Comparison of ENCODE assay signal across 8 cellular contexts in the genomic region with DNA sequence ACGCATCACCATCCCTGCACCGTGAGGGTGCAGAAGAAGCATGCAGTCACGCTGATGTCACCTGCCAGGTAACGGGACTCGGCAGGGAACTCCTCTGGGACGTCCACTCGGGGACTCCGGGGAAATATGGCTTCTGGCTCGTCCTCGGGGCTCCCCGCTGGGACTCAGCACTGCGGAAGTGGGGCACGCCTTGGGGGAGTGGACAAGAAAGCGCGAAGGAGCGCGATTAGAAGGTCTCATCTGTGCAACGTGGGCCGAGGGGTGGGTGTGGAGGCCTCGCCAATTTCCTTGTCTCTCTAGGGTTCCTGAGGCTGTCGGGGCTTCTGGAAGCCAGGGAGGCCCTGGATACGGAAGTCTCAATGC. TPM values are rescaled to one million over a fixed set of nuclear protein-coding genes. Genes with fewer than 3 reads are reported as not detected.
DNase-seq lines count a peak whose midpoint lies in the region; ATAC-seq and TF ChIP-seq lines count a peak whose summit lies in the region.

No MANE protein-coding gene starts in this region.

- intact Hi-C loops in right cardiac atrium (cut with DNase I): no loop called here
- intact Hi-C loops in gastrocnemius medialis (cut with DNase I; ENCODE audit: low total_unique reads): no loop called here

- H3K27me3 ChIP-seq in right cardiac atrium (ENCODE audit: control insufficient read depth, insufficient read depth) (no peaks in the 10 kb centered on the region), gastrocnemius medialis (no peaks in the 10 kb centered on the region)

- DNase-seq in A172 (ENCODE audit: low spot score) (peak; percentile 68), HFF-Myc (ENCODE audit: extremely low read depth, low read depth) (no peak), SW 1271 (lab: John Stamatoyannopoulos, UW) (peak; percentile 31 to 67), right cardiac atrium (peak; percentile 52 to 82 (median 81)), gastrocnemius medialis (peak; percentile 33 to 47), NCI-H1694 treated with DMSO at 0.1 percent for 48 hours (lab: John Stamatoyannopoulos, UW) (no peak)
- peak; percentile 12 for DNase-seq in activated naive CD8-positive, alpha-beta T cell treated with anti-CD3 and anti-CD28 coated beads, Interleukin-2, amount 50 U/mL, for 16 hours (ENCODE audit: low read depth, low spot score)

- H3K36me3 ChIP-seq in gastrocnemius medialis: no peaks in the 10 kb centered on the region

- H3K4me1 ChIP-seq in right cardiac atrium (ENCODE audit: control insufficient read depth, insufficient read depth, low read length): peaks cover 2% of the 10 kb centered on the region
- peaks cover 66 to 67% of the 10 kb centered on the region in 2 donors for H3K4me1 ChIP-seq in gastrocnemius medialis

- H3K27ac ChIP-seq in right cardiac atrium (ENCODE audit: low read length) (peak overlapping the region; percentile 65), gastrocnemius medialis (peak overlapping the region; percentile 94 to 98 (median 96))

- WGBS in right cardiac atrium: under 1% methylated on average over 22 of the region's 22 CpGs

- no peak for TF ChIP-seq CTCF in HFF-Myc (IDR thresholded peaks at IDR 0.05; ENCODE audit: low read depth, low read length, missing control alignments)
- no peak for TF ChIP-seq CTCF in gastrocnemius medialis (IDR thresholded peaks at IDR 0.05 in 4 of 5, conservative IDR thresholded peaks at IDR 0.05 in 1 of 5)

- TF ChIP-seq POLR2A in gastrocnemius medialis (IDR thresholded peaks at IDR 0.05): peak in 1 of 2 donors; percentile 32

- H3K9me3 ChIP-seq in right cardiac atrium (ENCODE audit: control insufficient read depth, low read length) (no peaks in the 10 kb centered on the region), gastrocnemius medialis (no peaks in the 10 kb centered on the region)

- H3K4me3 ChIP-seq in HFF-Myc (replicated peaks; ENCODE audit: low read depth, low read length): peak overlapping the region; percentile 91
- H3K4me3 ChIP-seq in right cardiac atrium (ENCODE audit: low read length): peak overlapping the region; percentile 91
- H3K4me3 ChIP-seq in gastrocnemius medialis: peak overlapping the region; percentile 82 to 97 (median 91)

- ATAC-seq in right cardiac atrium (peak; percentile 18 to 34), gastrocnemius medialis (peak; percentile 1 to 5), HG02623 (IDR thresholded peaks at IDR 0.05; ENCODE audit: unreplicated experiment) (no peak)

- in situ Hi-C loops in gastrocnemius medialis (cut with MboI; ENCODE audit: low sequenced_read_pairs in 4 of 4): no loop called here

RNA-seq across cellular contexts. Expression of a gene that starts 0.9 kb away (rescaled TPM):
- 36.3 and 39.4 TPM in 2 replicates for total RNA-seq in A172 (2014; rRNA removed; shearing (Covaris generic))
- total RNA-seq in right cardiac atrium (10 to 100 TPM; 28.4 to 41.3 (median 34.4) TPM), gastrocnemius medialis (10 to 100 TPM in 1 of 4 donors, 1 to 10 TPM in 3; 7.9 to 16.2 (median 8.6) TPM)
- polyA plus RNA-seq in right cardiac atrium: 23.7 TPM

RNA-seq across cellular contexts. Expression of a gene that starts 1.4 kb away (rescaled TPM):
- 85.9 and 105 TPM in 2 replicates for total RNA-seq in A172 (2014; rRNA removed; shearing (Covaris generic))
- total RNA-seq in right cardiac atrium (100 to 1,000 TPM; 124 to 214 (median 175) TPM), gastrocnemius medialis (100 to 1,000 TPM in 3 of 4 donors, 10 to 100 TPM in 1; 86.6 to 145 (median 123) TPM)
- polyA plus RNA-seq in right cardiac atrium: 180 TPM

Comparison
In these comparisons a context has a peak if more than half of its experiments do, and no peak if none do; other contexts are left out.
1. DNase-seq: peak in A172 (single experiment), SW 1271 (2 of 2), activated naive CD8-positive, alpha-beta T cell treated with anti-CD3 and anti-CD28 coated beads, Interleukin-2, amount 50 U/mL, for 16 hours (single experiment), right cardiac atrium (3 of 3) and gastrocnemius medialis (2 of 2); none in HFF-Myc (single experiment) and NCI-H1694 treated with DMSO at 0.1 percent for 48 hours (single experiment).
2. Peak in every context shown above with its lines, with median percentiles within 50 percentile points of each other: H3K4me3 ChIP-seq.